Comparison of ENCODE assay signal across 30 cellular contexts in genomic region chr22:45231293-45231692, GRCh38. TPM values are rescaled to one million over a fixed set of nuclear protein-coding genes. Genes with fewer than 3 reads are reported as not detected.
DNase-seq lines count a peak whose midpoint lies in the region; ATAC-seq and TF ChIP-seq lines count a peak whose summit lies in the region.
"Had no signal": no experiment of that assay in that cellular context is flagged by ENCODE, and none has a peak within 500 bp of the region (broad histone marks: within the 10 kb centered on the region; RNA-seq: fewer than 3 reads in every experiment).

No MANE protein-coding gene starts in this region.

- H3K4me3 Mint-ChIP-seq in stimulated activated effector memory CD8-positive, alpha-beta T cell treated with anti-CD3 and anti-CD28 coated beads, Interleukin-12 subunit alpha, Interleukin-12 subunit beta, amount 100 ng/mL, for 72 hours, result no peak overlapping the region
- H3K4me3 Mint-ChIP-seq: activated CD8-positive, alpha-beta T cell treated with anti-CD3 and anti-CD28 coated beads for 36 hours; activated naive CD4-positive, alpha-beta T cell treated with anti-CD3 and anti-CD28 coated beads, Interleukin-2, amount 10 ng/mL, durations not matched to agents 7 days and 5 days; HFFc6; IgD-negative memory B cell; nephron; stimulated activated naive CD8-positive, alpha-beta T cell treated with anti-CD3 and anti-CD28 coated beads, Interleukin-15, Interleukin-2, amounts not matched to agents 100 ng/mL and 50 ng/mL, for 24 hours; T-helper 2 cell treated with Interferon-gamma antibody and Interleukin-4, amounts not matched to agents 5 μg/mL and 100 μg/mL, for 36 hours had no signal

- H3K4me1 Mint-ChIP-seq in stimulated activated effector memory CD8-positive, alpha-beta T cell treated with anti-CD3 and anti-CD28 coated beads, Interleukin-12 subunit alpha, Interleukin-12 subunit beta, amount 100 ng/mL, for 72 hours, result peaks cover 58% of the 10 kb centered on the region
- H3K4me1 Mint-ChIP-seq: activated naive CD4-positive, alpha-beta T cell treated with anti-CD3 and anti-CD28 coated beads, Interleukin-2, amount 10 ng/mL, durations not matched to agents 7 days and 5 days had no signal

- H3K4me1 ChIP-seq in RWPE2 (ENCODE audit: insufficient read depth, poor library complexity, severe bottlenecking), result peaks cover 18% of the 10 kb centered on the region

- H3K27ac ChIP-seq in RWPE2 (ENCODE audit: poor library complexity, severe bottlenecking), result peak overlapping the region; percentile 57
- H3K27ac ChIP-seq: adrenal gland, body of pancreas, pancreas, Peyer's patch, thyroid gland had no signal

- H3K36me3 Mint-ChIP-seq in stimulated activated effector memory CD8-positive, alpha-beta T cell treated with anti-CD3 and anti-CD28 coated beads, Interleukin-12 subunit alpha, Interleukin-12 subunit beta, amount 100 ng/mL, for 72 hours, result no peaks in the 10 kb centered on the region
- H3K36me3 Mint-ChIP-seq: activated naive CD4-positive, alpha-beta T cell treated with anti-CD3 and anti-CD28 coated beads, Interleukin-2, amount 10 ng/mL, durations not matched to agents 7 days and 5 days had no signal

- H3K27ac Mint-ChIP-seq in stimulated activated effector memory CD8-positive, alpha-beta T cell treated with anti-CD3 and anti-CD28 coated beads, Interleukin-12 subunit alpha, Interleukin-12 subunit beta, amount 100 ng/mL, for 72 hours, result peak overlapping the region; percentile 55
- H3K27ac Mint-ChIP-seq: activated CD8-positive, alpha-beta T cell treated with anti-CD3 and anti-CD28 coated beads for 36 hours; activated naive CD4-positive, alpha-beta T cell treated with anti-CD3 and anti-CD28 coated beads, Interleukin-2, amount 10 ng/mL, durations not matched to agents 7 days and 5 days; HFFc6; nephron; stimulated activated naive CD8-positive, alpha-beta T cell treated with anti-CD3 and anti-CD28 coated beads, Interleukin-15, Interleukin-2, amounts not matched to agents 100 ng/mL and 50 ng/mL, for 24 hours; T-helper 2 cell treated with Interferon-gamma antibody and Interleukin-4, amounts not matched to agents 5 μg/mL and 100 μg/mL, for 36 hours had no signal

- no peak overlapping the region for H3K4me3 ChIP-seq in H7 (ENCODE audit: insufficient read depth, low read depth, low read length)
- no peak overlapping the region for H3K4me3 ChIP-seq in RWPE2 (ENCODE audit: severe bottlenecking)
- H3K4me3 ChIP-seq: adrenal gland, body of pancreas, pancreas, Peyer's patch, thyroid gland had no signal

- no peaks in the 10 kb centered on the region for H3K9me3 Mint-ChIP-seq in stimulated activated effector memory CD8-positive, alpha-beta T cell treated with anti-CD3 and anti-CD28 coated beads, Interleukin-12 subunit alpha, Interleukin-12 subunit beta, amount 100 ng/mL, for 72 hours
- H3K9me3 Mint-ChIP-seq: activated CD8-positive, alpha-beta T cell treated with anti-CD3 and anti-CD28 coated beads for 36 hours; activated naive CD4-positive, alpha-beta T cell treated with anti-CD3 and anti-CD28 coated beads, Interleukin-2, amount 10 ng/mL, durations not matched to agents 7 days and 5 days; HFFc6; IgD-negative memory B cell; nephron; stimulated activated naive CD8-positive, alpha-beta T cell treated with anti-CD3 and anti-CD28 coated beads, Interleukin-15, Interleukin-2, amounts not matched to agents 100 ng/mL and 50 ng/mL, for 24 hours; T-helper 2 cell treated with Interferon-gamma antibody and Interleukin-4, amounts not matched to agents 5 μg/mL and 100 μg/mL, for 36 hours had no signal

- ATAC-seq in RWPE2 (ENCODE audit: low read depth), result peak; percentile 70
- ATAC-seq in esophagus mucosa, result peak; percentile 37
- no peak for ATAC-seq in stimulated activated effector memory CD8-positive, alpha-beta T cell treated with anti-CD3 and anti-CD28 coated beads, Interleukin-12 subunit alpha, Interleukin-12 subunit beta, amount 100 ng/mL, for 72 hours
- no peak for ATAC-seq in GM21526 (IDR thresholded peaks at IDR 0.05; ENCODE audit: low FRiP score, unreplicated experiment)
- ATAC-seq: activated CD8-positive, alpha-beta T cell treated with anti-CD3 and anti-CD28 coated beads for 36 hours; body of pancreas; left cardiac atrium; pancreas had no signal

- H3K27me3 ChIP-seq in H7 (ENCODE audit: control insufficient read depth, insufficient read depth, low read length) (no peaks in the 10 kb centered on the region), RWPE2 (ENCODE audit: insufficient read depth, poor library complexity, severe bottlenecking) (no peaks in the 10 kb centered on the region)
- H3K27me3 ChIP-seq: adrenal gland, body of pancreas, pancreas, Peyer's patch, thyroid gland had no signal

- peak; percentile 20 for DNase-seq in H7
- DNase-seq in RWPE2 (ENCODE audit: low spot score), result peak; percentile 61
- no peak for DNase-seq in stimulated activated effector memory CD8-positive, alpha-beta T cell treated with anti-CD3 and anti-CD28 coated beads, Interleukin-12 subunit alpha, Interleukin-12 subunit beta, amount 100 ng/mL, for 72 hours (ENCODE audit: low spot score in 2 of 2)
- no peak for DNase-seq in DMS153 (lab: John Stamatoyannopoulos, UW)
- DNase-seq in GM03348 (ENCODE audit: low spot score), result no peak
- DNase-seq: activated CD8-positive, alpha-beta T cell treated with anti-CD3 and anti-CD28 coated beads for 36 hours; activated naive CD4-positive, alpha-beta T cell treated with anti-CD3 and anti-CD28 coated beads, Interleukin-2, amount 10 ng/mL, durations not matched to agents 7 days and 5 days; adrenal gland; body of pancreas; C1 segment of cervical spinal cord; DND-41; HFFc6; hypothalamus; left cardiac atrium; NCI-H1105; NCI-H1930; NCI-H526; Peyer's patch; retina; SIG-M5; thyroid gland had no signal

- TF ChIP-seq CTCF in RWPE2 (IDR thresholded peaks at IDR 0.05; ENCODE audit: poor library complexity, severe bottlenecking), result no peak

- H3K36me3 ChIP-seq in H7 (replicated peaks; ENCODE audit: control insufficient read depth, insufficient read depth, low read length) (no peaks in the 10 kb centered on the region; the same call in 1 of the 2 replicates), RWPE2 (ENCODE audit: low read depth) (peaks cover 5% of the 10 kb centered on the region; the same call in 1 of the 2 replicates)
- H3K36me3 ChIP-seq: adrenal gland, pancreas, Peyer's patch, thyroid gland had no signal

- H3K9me3 ChIP-seq in RWPE2 (ENCODE audit: severe bottlenecking), result no peaks in the 10 kb centered on the region
- H3K9me3 ChIP-seq: adrenal gland, body of pancreas, pancreas, Peyer's patch, thyroid gland had no signal

RNA-seq across cellular contexts. Expression of gene KIAA0930, which starts 9.4 kb away (rescaled TPM):
- 37.5 and 43.9 TPM in 2 replicates for total RNA-seq in H7 (2014; rRNA removed; shearing (Covaris generic))
- total RNA-seq in esophagus mucosa, result 45.4 TPM

RNA-seq across cellular contexts. Expression of gene UPK3A, which starts 53.5 kb away (rescaled TPM):
- total RNA-seq in H7 (2014; rRNA removed; shearing (Covaris generic)), result 0.41 TPM in 1 of 2 replicates, not detected in the other
- not detected for total RNA-seq in esophagus mucosa
- total RNA-seq: activated CD8-positive, alpha-beta T cell treated with anti-CD3 and anti-CD28 coated beads for 36 hours; adrenal gland; body of pancreas; cerebellum; HFFc6; pancreas; skeletal muscle tissue had no signal

Comparison
In these comparisons a context has a peak if more than half of its experiments do, and no peak if none do; other contexts are left out.
1. DNase-seq: peak in H7 (single experiment) and RWPE2 (single experiment); none in stimulated activated effector memory CD8-positive, alpha-beta T cell treated with anti-CD3 and anti-CD28 coated beads, Interleukin-12 subunit alpha, Interleukin-12 subunit beta, amount 100 ng/mL, for 72 hours (0 of 2), DMS153 (single experiment) and GM03348 (single experiment).
2. ATAC-seq: peak in RWPE2 (single experiment) and esophagus mucosa (single experiment); none in stimulated activated effector memory CD8-positive, alpha-beta T cell treated with anti-CD3 and anti-CD28 coated beads, Interleukin-12 subunit alpha, Interleukin-12 subunit beta, amount 100 ng/mL, for 72 hours (single experiment) and GM21526 (single experiment).